27 cellular contexts compared by ENCODE assay signal in genomic region chr2:101147062-101147461, GRCh38. TPM values are rescaled to one million over a fixed set of nuclear protein-coding genes. Genes with fewer than 3 reads are reported as not detected.
A peak's percentile ranks its signal among the peaks of the same experiment; 100 is the strongest.
DNase-seq lines count a peak whose midpoint lies in the region; ATAC-seq, FAIRE-seq and TF ChIP-seq lines count a peak whose summit lies in the region.
"Had no signal": no experiment of that assay in that cellular context is flagged by ENCODE, and none has a peak within 500 bp of the region (broad histone marks: within the 10 kb centered on the region; RNA-seq: fewer than 3 reads in every experiment).

No MANE protein-coding gene starts in this region.

- no peaks in the 10 kb centered on the region for H3K9me3 ChIP-seq in breast epithelium
- H3K9me3 ChIP-seq in A549: no peaks in the 10 kb centered on the region; the same call in 2 of the 3 replicates
- H3K9me3 ChIP-seq in PC-9 (ENCODE audit: insufficient read depth, low read depth): no peaks in the 10 kb centered on the region
- no peaks in the 10 kb centered on the region for H3K9me3 ChIP-seq in H1 (ENCODE audit: insufficient read depth in 2 of 2, low read depth in 1 of 2, low read length in 1 of 2)
- H3K9me3 ChIP-seq in mucosa of descending colon: no peaks in the 10 kb centered on the region
- H3K9me3 ChIP-seq: BE2C; BLaER1 treated with 17β-estradiol and CSF1 and Interleukin-3, amounts not matched to agents 10 nM and 100 nM; HAP-1 had no signal

- ATAC-seq in A549 (no peak), mucosa of descending colon (no peak)
- ATAC-seq: GM12878 had no signal

- H3K4me1 ChIP-seq in breast epithelium (no peaks in the 10 kb centered on the region), A549 (peaks cover 55% of the 10 kb centered on the region), PC-9 (replicated peaks; ENCODE audit: insufficient read depth) (peaks cover 66% of the 10 kb centered on the region), H1 (replicated peaks in 1 of 4; ENCODE audit: control insufficient read depth in 3 of 4, insufficient read depth in 4 of 4, low read length in 3 of 4) (peaks cover 5 to 18% (median 14%) of the 10 kb centered on the region in 4 experiments), mucosa of descending colon (ENCODE audit: low read depth) (peaks cover 14% of the 10 kb centered on the region)
- H3K4me1 ChIP-seq: BE2C had no signal

- H3K27ac Mint-ChIP-seq in MCF 10A (ENCODE audit: low read depth, unreplicated experiment): no peak overlapping the region
- H3K27ac Mint-ChIP-seq: CD14-positive monocyte; CD4-positive, alpha-beta T cell; CD8-positive, alpha-beta memory T cell; HFFc6 had no signal

- no TSS peak for BruUV-seq in MCF 10A (replicated peaks; lab: Mats Ljungman, UMichigan)
- no TSS peak for BruUV-seq in PC-9 (replicated peaks; lab: Mats Ljungman, UMichigan)

- H3K4me3 ChIP-seq in breast epithelium: no peak overlapping the region
- H3K4me3 ChIP-seq in A549: no peak overlapping the region
- H3K4me3 ChIP-seq in PC-9: no peak overlapping the region
- H3K4me3 ChIP-seq in H1 (ENCODE audit: extremely low read depth in 1 of 4, insufficient read depth in 2 of 4, low read depth in 3 of 4, low read length in 4 of 4): no peak overlapping the region
- H3K4me3 ChIP-seq in brain microvascular endothelial cell (ENCODE audit: low read depth, low read length): no peak overlapping the region
- H3K4me3 ChIP-seq in mucosa of descending colon: no peak overlapping the region
- H3K4me3 ChIP-seq: BLaER1 treated with 17β-estradiol and CSF1 and Interleukin-3, amounts not matched to agents 10 nM and 100 nM; GM12878; GM23248; HAP-1 had no signal

- POLR2A ChIA-PET in MCF 10A (lab: Yijun Ruan, JAX) (interaction anchor here (0.7 to 12.6 kb wide), 5 partner anchors 24 to 82 kb away, joined by 3 to 275 read pairs (median 13); no protein-coding TSS in a partner anchor), A549 (lab: Yijun Ruan, JAX) (interaction anchor here (5.0 kb wide), 1 partner anchor 22 kb away, joined by 26 read pairs; no protein-coding TSS in a partner anchor), PC-9 (lab: Charles Lee; ENCODE audit: unreplicated experiment) (no interaction called here), H1 (lab: Charles Lee; ENCODE audit: partially characterized antibody) (interaction anchor here (0.7 to 16.5 kb wide), 3 partner anchors 11 to 141 kb away, joined by 3 to 151 read pairs (median 3); partner anchors contain the start of gene RPL31)

- H3F3A ChIP-seq in PC-9 (ENCODE audit: insufficient read depth, low read depth): peaks cover 4% of the 10 kb centered on the region; the same call in 1 of the 2 replicates

- no peak overlapping the region for H3K4ac ChIP-seq in H1 (replicated peaks; ENCODE audit: insufficient read length, low read depth, low read length)

- peaks cover 18% of the 10 kb centered on the region for H3K36me3 Mint-ChIP-seq in MCF 10A (ENCODE audit: insufficient read depth, unreplicated experiment)

- H3K27ac ChIP-seq in breast epithelium: no peak overlapping the region
- H3K27ac ChIP-seq in A549: no peak overlapping the region; a peak in 1 of 6 replicates
- H3K27ac ChIP-seq in PC-9: no peak overlapping the region
- no peak overlapping the region for H3K27ac ChIP-seq in H1 (ENCODE audit: low read depth, low read length)
- no peak overlapping the region for H3K27ac ChIP-seq in brain microvascular endothelial cell
- H3K27ac ChIP-seq: 22Rv1; BLaER1 treated with 17β-estradiol and CSF1 and Interleukin-3, amounts not matched to agents 10 nM and 100 nM; GM23248 had no signal

- DNase-seq in MCF 10A (ENCODE audit: unreplicated experiment) (no peak), breast epithelium (ENCODE audit: low spot score in 2 of 2) (no peak), A549 (ENCODE audit: low read depth in 1 of 2, low spot score in 1 of 2) (no peak), PC-9 (no peak), H1 (ENCODE audit: low read depth in 1 of 2, low spot score in 2 of 2) (no peak), ureter (ENCODE audit: low spot score) (no peak), brain microvascular endothelial cell (no peak), mucosa of descending colon (no peak)
- DNase-seq: ACHN; AML-193; BE2C; CD4-positive, alpha-beta T cell; CD8-positive, alpha-beta memory T cell; DMS 273 treated with DMSO at 0.1 percent for 48 hours; DMS79; EL; GDM1; GM23248; HFFc6 had no signal

- H3K9me3 Mint-ChIP-seq in MCF 10A (ENCODE audit: unreplicated experiment): no peaks in the 10 kb centered on the region
- H3K9me3 Mint-ChIP-seq: CD4-positive, alpha-beta T cell; CD8-positive, alpha-beta memory T cell; HFFc6 had no signal

- no peak overlapping the region for H3K18ac ChIP-seq in H1 (ENCODE audit: extremely low read depth, low read length)

- FAIRE-seq in A549 (lab: Jason Lieb, UNC): no peak
- FAIRE-seq in H1 (lab: Jason Lieb, UNC): no peak
- FAIRE-seq: A204.1, D721Med, GM12878, GM19239 had no signal

- peaks cover 6% of the 10 kb centered on the region; the same call in 1 of the 2 replicates for H3K79me1 ChIP-seq in H1 (ENCODE audit: low read depth, low read length)

- H3K23ac ChIP-seq in H1 (ENCODE audit: insufficient read length): no peak overlapping the region

- intact Hi-C loops in MCF 10A (cut with micrococcal nuclease) (no loop called here), breast epithelium (cut with DNase I; ENCODE audit: low total_unique reads) (no loop called here), PC-9 (cut with micrococcal nuclease; ENCODE audit: unreplicated experiment) (no loop called here), mucosa of descending colon (cut with DNase I, micrococcal nuclease) (no loop called here)

- TF ChIP-seq POLR2A in breast epithelium (IDR thresholded peaks at IDR 0.05) (no peak), A549 (IDR thresholded peaks at IDR 0.05; ENCODE audit: low read length) (no peak), H1 (IDR thresholded peaks at IDR 0.05; ENCODE audit: control extremely low read depth in 1 of 2, low read depth in 2 of 2, low read length in 2 of 2) (no peak)

- H3K4me2 ChIP-seq in A549 (peak overlapping the region; percentile 89), PC-9 (peak overlapping the region; percentile 95), H1 (ENCODE audit: insufficient read depth in 1 of 2, low read depth in 2 of 2, low read length in 2 of 2) (no peak overlapping the region)

- H3K36me3 ChIP-seq in breast epithelium (no peaks in the 10 kb centered on the region), PC-9 (ENCODE audit: low read depth) (peaks cover 20% of the 10 kb centered on the region; the same call in 1 of the 2 replicates), H1 (ENCODE audit: control insufficient read depth in 2 of 4, insufficient read depth in 4 of 4, low read length in 3 of 4) (no peaks in the 10 kb centered on the region), brain microvascular endothelial cell (replicated peaks) (no peaks in the 10 kb centered on the region), mucosa of descending colon (ENCODE audit: low read depth) (no peaks in the 10 kb centered on the region)
- H3K36me3 ChIP-seq: BE2C, HAP-1 had no signal

- H3K27me3 ChIP-seq in breast epithelium (no peaks in the 10 kb centered on the region), PC-9 (ENCODE audit: insufficient read depth, low read depth) (no peaks in the 10 kb centered on the region), H1 (replicated peaks in 1 of 4; ENCODE audit: control insufficient read depth in 3 of 4, extremely low read depth in 1 of 4, insufficient read depth in 3 of 4, low read length in 3 of 4) (peaks cover 0 to 8% (median 2%) of the 10 kb centered on the region in 4 experiments; a peak in 4 of 7 replicates), brain microvascular endothelial cell (replicated peaks) (no peaks in the 10 kb centered on the region)
- H3K27me3 ChIP-seq: BE2C had no signal

- no peaks in the 10 kb centered on the region for H3K9me2 ChIP-seq in PC-9 (ENCODE audit: insufficient read depth)

- H2BK15ac ChIP-seq in H1 (ENCODE audit: low read length): no peak overlapping the region

- peaks cover 15% of the 10 kb centered on the region for H3K23me2 ChIP-seq in H1 (ENCODE audit: low read depth, low read length)

- no peak overlapping the region for H2BK20ac ChIP-seq in H1 (ENCODE audit: low read length)

- WGBS in A549 (ENCODE audit: missing lambda C conversion rate): 88% methylated on average over 11 of the region's 11 CpGs
- 94% methylated on average over 11 of the region's 11 CpGs; no CpG with 5 or more reads in 1 of the 2 experiments for WGBS in H1 (ENCODE audit: extremely low coverage in 1 of 2, insufficient coverage in 1 of 2, insufficient read length in 1 of 2, insufficient replicate concordance in 2 of 2, low coverage in 1 of 2, low lambda C conversion rate in 2 of 2, missing lambda C conversion rate in 1 of 2), 2 experiments

- no peak overlapping the region for H3K56ac ChIP-seq in H1 (replicated peaks; ENCODE audit: insufficient read length, low read depth, low read length)

- in situ Hi-C loops in brain microvascular endothelial cell (cut with HindIII; ENCODE audit: low pct_ligation_motif_present, low sequenced_read_pairs): no loop called here

- no peak overlapping the region for H2BK12ac ChIP-seq in H1 (ENCODE audit: low read depth, low read length)

- TF ChIP-seq EP300 in A549 (IDR thresholded peaks at IDR 0.05) (no peak), H1 (IDR thresholded peaks at IDR 0.05; ENCODE audit: borderline replicate concordance in 1 of 2, low read depth in 2 of 2, low read length in 2 of 2) (no peak)

- H3K4me1 Mint-ChIP-seq in MCF 10A (ENCODE audit: insufficient read depth, unreplicated experiment): peaks cover 69% of the 10 kb centered on the region

- H3K9ac ChIP-seq in H1 (replicated peaks in 1 of 4; ENCODE audit: extremely low read depth in 1 of 4, low read depth in 3 of 4, low read length in 3 of 4): no peak overlapping the region
- H3K9ac ChIP-seq: BLaER1 treated with 17β-estradiol and CSF1 and Interleukin-3, amounts not matched to agents 10 nM and 100 nM; GM23248 had no signal

- H2BK120ac ChIP-seq in H1 (replicated peaks; ENCODE audit: low read depth, low read length): no peak overlapping the region

- H3K4me3 Mint-ChIP-seq in MCF 10A (ENCODE audit: unreplicated experiment): peak overlapping the region; percentile 91
- H3K4me3 Mint-ChIP-seq: CD14-positive monocyte; CD8-positive, alpha-beta memory T cell; HFFc6 had no signal

- CTCF ChIA-PET in MCF 10A (lab: Yijun Ruan, JAX) (interaction anchor here (0.6 to 2.1 kb wide), 3 partner anchors 21 to 53 kb away, joined by 3 to 9 read pairs (median 3); no protein-coding TSS in a partner anchor), A549 (lab: Yijun Ruan, JAX) (interaction anchor here (1.3 to 3.7 kb wide), 4 partner anchors 20 to 134 kb away, joined by 3 to 25 read pairs (median 8); no protein-coding TSS in a partner anchor), PC-9 (lab: Charles Lee) (no interaction called here), H1 (lab: Charles Lee; ENCODE audit: partially characterized antibody) (interaction anchor here (0.7 to 1.9 kb wide), 3 partner anchors 84 to 111 kb away, joined by 3 to 9 read pairs (median 6); no protein-coding TSS in a partner anchor)

- H3K79me2 ChIP-seq in PC-9 (ENCODE audit: low read depth) (peaks cover 88% of the 10 kb centered on the region), H1 (ENCODE audit: control insufficient read depth in 1 of 2, insufficient read depth in 2 of 2, low read length in 2 of 2) (peaks cover 0 to 77% of the 10 kb centered on the region in 2 experiments; a peak in 2 of 4 replicates)

- TF ChIP-seq RAD21 in A549 (conservative IDR thresholded peaks at IDR 0.05 in 1 of 2, IDR thresholded peaks at IDR 0.05 in 1 of 2): no peak
- no peak for TF ChIP-seq RAD21 in H1 (IDR thresholded peaks at IDR 0.05 in 1 of 2, conservative IDR thresholded peaks at IDR 0.05 in 1 of 2; ENCODE audit: low read depth in 2 of 2, low read length in 2 of 2)

- H3K27me3 Mint-ChIP-seq in MCF 10A (ENCODE audit: insufficient read depth, unreplicated experiment): no peaks in the 10 kb centered on the region

- H2AFZ ChIP-seq in PC-9: no peak overlapping the region
- no peak overlapping the region for H2AFZ ChIP-seq in H1 (ENCODE audit: low read length)
- H2AFZ ChIP-seq: GM23248 had no signal

- H4K20me1 ChIP-seq in PC-9 (ENCODE audit: insufficient read depth) (peaks cover 38% of the 10 kb centered on the region), H1 (replicated peaks in 1 of 2; ENCODE audit: control insufficient read depth in 1 of 2, insufficient read depth in 2 of 2, low read length in 2 of 2) (peaks cover 0 to 2% of the 10 kb centered on the region in 2 experiments)

- H3K14ac ChIP-seq in H1 (ENCODE audit: insufficient read length): no peak overlapping the region

- H4K8ac ChIP-seq in H1 (ENCODE audit: extremely low read depth, insufficient read depth, low read length): no peak overlapping the region

- 0 out of 2 replicates have a peak overlapping the region, but pooled peaks have one; percentile 14 for H2AK5ac ChIP-seq in H1 (ENCODE audit: low read depth, low read length)

- H4K91ac ChIP-seq in H1 (replicated peaks; ENCODE audit: insufficient read length, low read length): no peak overlapping the region

- H2BK5ac ChIP-seq in H1 (ENCODE audit: low read depth, low read length): no peak overlapping the region

- no peak overlapping the region for H4K5ac ChIP-seq in H1 (ENCODE audit: insufficient read length, low read depth, low read length)

- no peak for TF ChIP-seq CTCF in MCF 10A (IDR thresholded peaks at IDR 0.05; ENCODE audit: unreplicated experiment)
- no peak for TF ChIP-seq CTCF in breast epithelium (IDR thresholded peaks at IDR 0.05)
- TF ChIP-seq CTCF in A549 (IDR thresholded peaks at IDR 0.05): no peak
- TF ChIP-seq CTCF in PC-9 (conservative IDR thresholded peaks at IDR 0.05): no peak
- TF ChIP-seq CTCF in H1 (IDR thresholded peaks at IDR 0.05; ENCODE audit: control extremely low read depth in 1 of 3, insufficient read depth in 1 of 3, low read depth in 1 of 3, low read length in 3 of 3): no peak
- no peak for TF ChIP-seq CTCF in brain microvascular endothelial cell (IDR thresholded peaks at IDR 0.05; ENCODE audit: low read depth, low read length, missing control alignments)
- no peak for TF ChIP-seq CTCF in mucosa of descending colon (IDR thresholded peaks at IDR 0.05)

RNA-seq across cellular contexts. Expression of gene TBC1D8, which starts 4.1 kb away (rescaled TPM):
- total RNA-seq in MCF 10A (2022) (48.1 and 50.9 TPM in 2 replicates), breast epithelium (10 to 100 TPM; 19.5 to 92.4 (median 89.7) TPM), PC-9 (2021) (25.2 and 25.3 TPM in 2 replicates), ureter (69.1 TPM), mucosa of descending colon (10 to 100 TPM; 14.4 to 28.8 (median 17.7) TPM)
- polyA plus RNA-seq in A549 (2011; rRNA removed) (107 and 119 TPM in 2 replicates), A549 (2017; fragmentation: RNase III; extraction: RNeasy Plus Mini Kit Qiagen cat#74134 plus additional on column Dnase treatment) (30.0 to 40.3 TPM (median 35.3 TPM) in 3 replicates), H1 (2011; rRNA removed) (20.8 and 27.2 TPM in 2 replicates)
- polyA plus RNA-seq in A549 (2012; cell fraction: cytosol; rRNA removed): 46.3 and 54.9 TPM in 2 replicates
- polyA plus RNA-seq in A549 (2012; cell fraction: nucleus; rRNA removed): 250 and 339 TPM in 2 replicates
- polyA minus RNA-seq in A549 (2011; rRNA and poly(A)+ RNA removed): 132 and 139 TPM in 2 replicates
- total RNA-seq in H1 (2021; fragmentation: NEBNext Ultra II Directional; extraction: Animal tissue kit (Norgen Biotek cat#: 25700)): 21.8 and 24.0 TPM in 2 replicates
- 24.9 TPM for polyA plus RNA-seq in H1 (2011; cell fraction: cytosol; rRNA removed)
- polyA plus RNA-seq in H1 (2011; cell fraction: nucleus; rRNA removed): 87.3 TPM
- polyA plus RNA-seq in H1 (2012, experiment 1 of 2): 21.5 to 24.8 TPM (median 23.1 TPM) in 4 replicates
- 7.7 TPM for polyA plus RNA-seq in H1 (2012, experiment 2 of 2)
- 14.1 TPM for polyA plus RNA-seq in H1 (2013, experiment 1 of 2)
- 14.4 TPM for polyA plus RNA-seq in H1 (2013, experiment 2 of 2)
- polyA minus RNA-seq in H1 (2011; rRNA and poly(A)+ RNA removed): 40.6 and 53.8 TPM in 2 replicates
- 13.4 TPM for polyA minus RNA-seq in H1 (2011; cell fraction: cytosol; rRNA and poly(A)+ RNA removed)
- 50.2 TPM for polyA minus RNA-seq in H1 (2011; cell fraction: nucleus; rRNA and poly(A)+ RNA removed)

Comparison
In these comparisons a context has a peak if more than half of its experiments do, and no peak if none do; other contexts are left out.
1. H3K4me2 ChIP-seq: peak in A549 (single experiment) and PC-9 (single experiment); none in H1 (0 of 2).